25 cellular contexts compared by ENCODE assay signal in the genomic region with DNA sequence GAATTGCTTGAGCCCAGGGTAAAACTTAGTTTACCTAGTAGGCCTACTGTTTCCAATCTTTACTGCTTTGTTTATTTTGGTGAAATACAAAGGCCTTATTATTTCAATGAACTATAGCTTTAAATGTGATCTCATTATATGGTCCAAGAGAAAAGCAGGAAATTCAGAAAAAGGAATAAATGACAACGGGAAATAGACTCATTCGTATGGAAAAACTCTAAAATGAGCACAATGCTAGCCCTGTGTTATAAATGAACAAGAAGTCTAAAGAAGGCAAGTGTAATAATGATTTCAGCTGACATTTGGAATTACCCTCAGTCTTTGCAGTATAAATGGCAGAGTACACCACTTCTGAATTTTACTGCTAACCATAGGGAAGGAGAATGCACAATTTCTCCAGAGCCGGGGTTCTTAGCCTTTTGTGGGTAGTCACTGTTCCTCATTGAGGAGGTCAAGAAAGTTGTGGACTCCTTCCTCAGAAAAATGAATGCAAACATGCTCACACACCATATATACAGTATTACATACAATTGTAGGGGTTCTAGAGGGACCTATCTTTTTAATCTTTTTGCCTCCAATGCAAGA.
"Had no signal": no experiment of that assay in that cellular context is flagged by ENCODE, and none has a peak within 500 bp of the region (broad histone marks: within the 10 kb centered on the region; RNA-seq: fewer than 3 reads in every experiment).

No MANE protein-coding gene starts in this region.

- H3K9me3 Mint-ChIP-seq: activated T-cell treated with anti-CD3 and anti-CD28 coated beads, Interleukin-2, amount 50 U/mL, for 72 hours; central memory CD8-positive, alpha-beta T cell; effector memory CD8-positive, alpha-beta T cell; nephron; stimulated activated naive CD8-positive, alpha-beta T cell treated with anti-CD3 and anti-CD28 coated beads, Interleukin-15, Interleukin-2, amounts not matched to agents 100 ng/mL and 50 ng/mL, for 24 hours had no signal

- H3K4me3 Mint-ChIP-seq: activated T-cell treated with anti-CD3 and anti-CD28 coated beads, Interleukin-2, amount 50 U/mL, for 72 hours; central memory CD8-positive, alpha-beta T cell; effector memory CD8-positive, alpha-beta T cell; nephron; stimulated activated naive CD8-positive, alpha-beta T cell treated with anti-CD3 and anti-CD28 coated beads, Interleukin-15, Interleukin-2, amounts not matched to agents 100 ng/mL and 50 ng/mL, for 24 hours had no signal

- H3K4me3 ChIP-seq: breast epithelium, dorsolateral prefrontal cortex, esophagus squamous epithelium, left lung, lower lobe of right lung, mucosa of descending colon, right lobe of liver, thoracic aorta had no signal

- H3K27me3 Mint-ChIP-seq: central memory CD8-positive, alpha-beta T cell; effector memory CD8-positive, alpha-beta T cell; stimulated activated naive CD8-positive, alpha-beta T cell treated with anti-CD3 and anti-CD28 coated beads, Interleukin-15, Interleukin-2, amounts not matched to agents 100 ng/mL and 50 ng/mL, for 24 hours had no signal

- DNase-seq: activated CD4-positive, alpha-beta T cell treated with anti-CD3 and anti-CD28 coated beads for 4 hours; activated CD4-positive, alpha-beta T cell treated with anti-CD3 and anti-CD28 coated beads, Interleukin-2, amount 50 U/mL, for 4 hours; activated naive CD4-positive, alpha-beta T cell; activated T-cell treated with anti-CD3 and anti-CD28 coated beads for 4 hours; activated T-cell treated with anti-CD3 and anti-CD28 coated beads, Interleukin-2, amount 50 U/mL, for 72 hours; dorsolateral prefrontal cortex; effector memory CD8-positive, alpha-beta T cell; esophagus squamous epithelium; glutamatergic neuron; left lung; lower lobe of right lung; mesendoderm; mucosa of descending colon; posterior cingulate gyrus; right lobe of liver; stimulated activated CD4-positive, alpha-beta T cell treated with anti-CD3 and anti-CD28 coated beads, Interleukin-2, amount 100 ng/mL, for 48 hours; T-helper 1 cell; trophoblast cell had no signal

- H3K4me1 Mint-ChIP-seq: central memory CD8-positive, alpha-beta T cell had no signal

- H3K36me3 ChIP-seq: breast epithelium, esophagus squamous epithelium, left lung, lower lobe of right lung, right lobe of liver, thoracic aorta had no signal

- H3K27ac ChIP-seq: breast epithelium, dorsolateral prefrontal cortex, esophagus squamous epithelium, left lung, lower lobe of right lung, thoracic aorta, VCaP had no signal

- H3K27ac Mint-ChIP-seq: activated naive CD4-positive, alpha-beta T cell treated with anti-CD3 and anti-CD28 coated beads, Interleukin-2, amount 50 U/mL, for 72 hours; activated T-cell treated with anti-CD3 and anti-CD28 coated beads, Interleukin-2, amount 50 U/mL, for 72 hours; effector memory CD8-positive, alpha-beta T cell; stimulated activated naive CD8-positive, alpha-beta T cell treated with anti-CD3 and anti-CD28 coated beads, Interleukin-15, Interleukin-2, amounts not matched to agents 100 ng/mL and 50 ng/mL, for 24 hours had no signal

- H3K27me3 ChIP-seq: breast epithelium, dorsolateral prefrontal cortex, esophagus squamous epithelium, left lung, right lobe of liver had no signal

- ATAC-seq: activated naive CD4-positive, alpha-beta T cell treated with anti-CD3 and anti-CD28 coated beads, Interleukin-2, amount 50 U/mL, for 72 hours; activated T-cell treated with anti-CD3 and anti-CD28 coated beads, Interleukin-2, amount 50 U/mL, for 72 hours; effector memory CD8-positive, alpha-beta T cell; left lung; lower lobe of right lung; mucosa of descending colon; right lobe of liver had no signal

- H3K9me3 ChIP-seq: breast epithelium, esophagus squamous epithelium, left lung, lower lobe of right lung, mucosa of descending colon, right lobe of liver, thoracic aorta had no signal

- H3K4me1 ChIP-seq: breast epithelium, esophagus squamous epithelium, left lung had no signal
